In genomic region chr2:218368150-218368528, GRCh38 we compare ENCODE assay signal across 7 cellular contexts. TPM values are rescaled to one million over a fixed set of nuclear protein-coding genes. Genes with fewer than 3 reads are reported as not detected.
DNase-seq lines count a peak whose midpoint lies in the region; FAIRE-seq lines count a peak whose summit lies in the region.

No MANE protein-coding gene starts in this region.

- H3K27ac ChIP-seq in HUES48 (ENCODE audit: low read depth, low read length) (no peak overlapping the region), adipose tissue (ENCODE audit: low read depth, low read length) (peak overlapping the region; percentile 38), layer of hippocampus (ENCODE audit: low read depth, low read length) (peak overlapping the region; percentile 89), subcutaneous abdominal adipose tissue (ENCODE audit: low read depth, low read length) (peak overlapping the region; percentile 69)

- 47 to 55% (median 53%) methylated on average over 21 of the region's 21 CpGs for WGBS in adipose tissue, 3 donors

- DNase-seq in GM19239 (ENCODE audit: insufficient read length, low spot score) (no peak), CD1c-positive myeloid dendritic cell (ENCODE audit: extremely low spot score) (no peak), HK-2 (ENCODE audit: unreplicated experiment) (no peak)

- no peaks in the 10 kb centered on the region for H3K36me3 ChIP-seq in HUES48 (ENCODE audit: control insufficient read depth, insufficient read depth, low read length)
- no peaks in the 10 kb centered on the region for H3K36me3 ChIP-seq in subcutaneous abdominal adipose tissue (ENCODE audit: control insufficient read depth in 5 of 5, insufficient read depth in 5 of 5, low read length in 5 of 5)

- H3K27me3 ChIP-seq in HUES48 (ENCODE audit: control insufficient read depth, insufficient read depth, low read length) (no peaks in the 10 kb centered on the region), layer of hippocampus (ENCODE audit: control insufficient read depth, insufficient read depth, low read length) (no peaks in the 10 kb centered on the region), subcutaneous abdominal adipose tissue (ENCODE audit: control insufficient read depth in 5 of 5, insufficient read depth in 4 of 5, low read length in 5 of 5) (no peaks in the 10 kb centered on the region)

- peak overlapping the region; percentile 78 for H3K4me3 ChIP-seq in HUES48 (ENCODE audit: low read depth, low read length)
- H3K4me3 ChIP-seq in subcutaneous abdominal adipose tissue (ENCODE audit: low read depth in 1 of 5, low read length in 5 of 5) = peak overlapping the region; percentile 66 to 77 (median 71)

- H3K9ac ChIP-seq in HUES48 (ENCODE audit: low read depth, low read length) (no peak overlapping the region), subcutaneous abdominal adipose tissue (ENCODE audit: low read length in 5 of 5) (peak overlapping the region in 4 of 5 donors; percentile 67 to 76 (median 68))

- H3K9me3 ChIP-seq in HUES48 (ENCODE audit: control insufficient read depth, insufficient read depth, low read length) (no peaks in the 10 kb centered on the region), subcutaneous abdominal adipose tissue (ENCODE audit: control insufficient read depth in 5 of 5, low read length in 5 of 5) (peaks cover 2 to 7% (median 6%) of the 10 kb centered on the region in 5 donors)

- H3K4me1 ChIP-seq in HUES48 (ENCODE audit: control insufficient read depth, insufficient read depth, low read length) (0 out of 2 replicates have a peak, but pooled peaks cover 3% of the 10 kb centered on the region), subcutaneous abdominal adipose tissue (ENCODE audit: control insufficient read depth in 5 of 5, insufficient read depth in 5 of 5, low read length in 5 of 5) (peaks cover 3 to 36% (median 29%) of the 10 kb centered on the region in 5 donors)

- FAIRE-seq in GM19239 (lab: Jason Lieb, UNC) = no peak

RNA-seq across cellular contexts. Expression of gene CATIP, which starts 11.5 kb away (rescaled TPM):
- under 1 TPM in 2 of 3 donors, not detected in 1; 0.10 to 0.67 TPM for polyA plus RNA-seq in adipose tissue

RNA-seq across cellular contexts. Expression of gene SLC11A1, which starts 13.9 kb away (rescaled TPM):
- 10 to 100 TPM in 1 of 3 donors, 1 to 10 TPM in 2; 5.6 to 59.0 (median 7.0) TPM for polyA plus RNA-seq in adipose tissue

RNA-seq across cellular contexts. Expression of gene CTDSP1, which starts 31.5 kb away (rescaled TPM):
- 100 to 1,000 TPM in 2 of 3 donors, 10 to 100 TPM in 1; 72.0 to 134 (median 132) TPM for polyA plus RNA-seq in adipose tissue

RNA-seq across cellular contexts. Expression of gene VIL1, which starts 50.8 kb away (rescaled TPM):
- 1 to 10 TPM in 1 of 3 donors, under 1 TPM in 1, not detected in 1; 0.15 to 9.2 TPM for polyA plus RNA-seq in adipose tissue
